ENCODE assay signal across 10 cellular contexts in genomic region chr19:12965812-12966135, GRCh38. TPM values are rescaled to one million over a fixed set of nuclear protein-coding genes. Genes with fewer than 3 reads are reported as not detected.
DNase-seq lines count a peak whose midpoint lies in the region; ATAC-seq and TF ChIP-seq lines count a peak whose summit lies in the region.
"Had no signal": no experiment of that assay in that cellular context is flagged by ENCODE, and none has a peak within 500 bp of the region (broad histone marks: within the 10 kb centered on the region; RNA-seq: fewer than 3 reads in every experiment).

No MANE protein-coding gene starts in this region.

- H2BK15ac ChIP-seq in IMR-90 (ENCODE audit: low read depth, low read length), result no peak overlapping the region

- CTCF ChIA-PET in A673 (lab: Charles Lee) (interaction anchor here (1.0 to 1.6 kb wide), 11 partner anchors 10 to 200 kb away, joined by 3 to 18 read pairs (median 5); partner anchors contain the start of genes GCDH and RAD23A), IMR-90 (lab: Yijun Ruan, JAX) (interaction anchor here (0.5 to 1.8 kb wide), 28 partner anchors 9 to 1776 kb away, joined by 3 to 18 read pairs (median 4); partner anchors contain the start of genes GADD45GIP1 and NACC1)

- H3K4ac ChIP-seq in IMR-90 (ENCODE audit: low read depth, low read length), result no peak overlapping the region

- no peak overlapping the region for H3K9ac ChIP-seq in IMR-90 (ENCODE audit: low read depth, low read length)

- no peak overlapping the region; the same call in 1 of the 2 replicates for H3K4me2 ChIP-seq in IMR-90 (ENCODE audit: low read depth, low read length)

- H2BK5ac ChIP-seq in IMR-90 (ENCODE audit: low read depth, low read length, poor library complexity, severe bottlenecking), result no peak overlapping the region

- H2BK20ac ChIP-seq in IMR-90 (ENCODE audit: low read depth, low read length), result no peak overlapping the region

- H3K18ac ChIP-seq in IMR-90 (ENCODE audit: low read depth, low read length), result no peak overlapping the region

- no peak overlapping the region for H2BK120ac ChIP-seq in IMR-90 (ENCODE audit: low read depth, low read length)

- H3K9me3 Mint-ChIP-seq in brain, result peaks cover 0 to 10% (median 2%) of the 10 kb centered on the region in 5 experiments
- no peaks in the 10 kb centered on the region for H3K9me3 Mint-ChIP-seq in naive B cell

- H2AFZ ChIP-seq in IMR-90 (replicated peaks; ENCODE audit: low read length, poor library complexity), result peak overlapping the region; percentile 100

- intact Hi-C loops in A673 (cut with micrococcal nuclease; ENCODE audit: unreplicated experiment) (loop anchor here (2.0 kb wide), 1 partner anchor 81 kb away; no protein-coding TSS in a partner anchor), IMR-90 (cut with micrococcal nuclease) (loop anchor here (2.0 kb wide), 1 partner anchor 75 kb away; the partner anchor contains the start of gene GCDH), left lung (cut with DNase I) (loop anchor here in 1 of 2 donors (10.0 kb wide), 1 partner anchor 81 kb away; the partner anchor contains the start of genes DNASE2 and KLF1)

- peaks cover 10% of the 10 kb centered on the region for H3K4me1 Mint-ChIP-seq in brain
- peaks cover 8 to 12% (median 8%) of the 10 kb centered on the region in 3 donors for H3K4me1 Mint-ChIP-seq in naive B cell

- H3K4me3 Mint-ChIP-seq in brain (peak overlapping the region; percentile 77 to 92 (median 83)), naive B cell (peak overlapping the region in 7 of 8 donors; percentile 58 to 96 (median 77))

- no peak for TF ChIP-seq RAD21 in IMR-90 (IDR thresholded peaks at IDR 0.05; ENCODE audit: low read length)

- H3K23ac ChIP-seq in IMR-90 (ENCODE audit: low read depth, low read length), result no peak overlapping the region

- H3K36me3 ChIP-seq in A673 (ENCODE audit: insufficient read depth, low read length, poor library complexity, severe bottlenecking) (no peaks in the 10 kb centered on the region), IMR-90 (ENCODE audit: control insufficient read depth, insufficient read depth, low read length) (no peaks in the 10 kb centered on the region), left lung (no peaks in the 10 kb centered on the region)
- H3K36me3 ChIP-seq: ovary had no signal

- dilution Hi-C loops in IMR-90 (cut with HindIII; ENCODE audit: low sequenced_read_pairs, unreplicated experiment), result no loop called here

- H3K27me3 Mint-ChIP-seq in brain (peaks cover 18% of the 10 kb centered on the region), naive B cell (peaks cover 0 to 12% (median 8%) of the 10 kb centered on the region in 3 donors)

- BruUV-seq in A673 (replicated peaks; lab: Mats Ljungman, UMichigan) (no TSS peak), IMR-90 (replicated peaks; lab: Mats Ljungman, UMichigan) (no TSS peak)

- no peaks in the 10 kb centered on the region for H4K20me1 ChIP-seq in IMR-90 (ENCODE audit: insufficient read depth, low read length)

- no peak for DNase-seq in A673 (ENCODE audit: low spot score)
- DNase-seq in IMR-90, result no peak
- no peak for DNase-seq in naive B cell
- no peak for DNase-seq in NCI-H524 treated with DMSO at 0.1 percent for 48 hours (lab: John Stamatoyannopoulos, UW)
- DNase-seq in left lung, result no peak

- in situ Hi-C loops in IMR-90 (cut with MboI; ENCODE audit: low sequenced_read_pairs), result no loop called here

- no peaks in the 10 kb centered on the region for H3K27me3 ChIP-seq in A673 (replicated peaks; ENCODE audit: insufficient read depth, low read depth, low read length, poor library complexity)
- H3K27me3 ChIP-seq in IMR-90 (ENCODE audit: control insufficient read depth, insufficient read depth, low read length), result no peaks in the 10 kb centered on the region; the same call in 1 of the 2 replicates
- H3K27me3 ChIP-seq in left lung, result no peaks in the 10 kb centered on the region
- H3K27me3 ChIP-seq: ovary had no signal

- H4K91ac ChIP-seq in IMR-90 (ENCODE audit: insufficient read depth, low read depth, low read length), result no peak overlapping the region

- no peaks in the 10 kb centered on the region for H3K9me1 ChIP-seq in IMR-90 (ENCODE audit: insufficient read depth, low read length)

- peak overlapping the region; percentile 64 to 95 (median 89) for H3K27ac Mint-ChIP-seq in brain
- H3K27ac Mint-ChIP-seq in naive B cell, result peak overlapping the region in 3 of 6 donors; percentile 42 to 87 (median 53)

- H3K27ac ChIP-seq in A673 (ENCODE audit: low read depth, low read length, poor library complexity, severe bottlenecking) (no peak overlapping the region), IMR-90 (ENCODE audit: insufficient read depth, low read length) (no peak overlapping the region), left lung (no peak overlapping the region)
- H3K27ac ChIP-seq: ovary had no signal

- POLR2A ChIA-PET in A673 (lab: Charles Lee; ENCODE audit: low non-redundant PET), result interaction anchor here (0.6 kb wide), 1 partner anchor 16 kb away, joined by 5 read pairs; no protein-coding TSS in a partner anchor
- POLR2A ChIA-PET in IMR-90 (lab: Charles Lee; ENCODE audit: unreplicated experiment), result interaction anchor here (0.6 kb wide), 1 partner anchor 127 kb away, joined by 3 read pairs; no protein-coding TSS in a partner anchor

- H3K4me1 ChIP-seq in A673 (ENCODE audit: insufficient read depth, low read length, poor library complexity, severe bottlenecking) (peaks cover 3% of the 10 kb centered on the region), IMR-90 (ENCODE audit: control insufficient read depth, insufficient read depth, low read length) (peaks cover 4% of the 10 kb centered on the region; the same call in 1 of the 2 replicates), left lung (peaks cover 0 to 10% of the 10 kb centered on the region in 2 donors)

- H3K9me3 ChIP-seq in A673 (ENCODE audit: low read depth, low read length, poor library complexity, severe bottlenecking), result no peaks in the 10 kb centered on the region
- H3K9me3 ChIP-seq in IMR-90 (ENCODE audit: control insufficient read depth, insufficient read depth, low read length), result no peaks in the 10 kb centered on the region
- H3K9me3 ChIP-seq in left lung, result no peaks in the 10 kb centered on the region
- H3K9me3 ChIP-seq: ovary had no signal

- no peaks in the 10 kb centered on the region for H3K36me3 Mint-ChIP-seq in brain
- H3K36me3 Mint-ChIP-seq in naive B cell, result no peaks in the 10 kb centered on the region

- H3K14ac ChIP-seq in IMR-90 (replicated peaks; ENCODE audit: low read depth, low read length), result no peak overlapping the region

- WGBS in IMR-90 (ENCODE audit: extremely low coverage in 2 of 2, insufficient read length in 1 of 2), 2 experiments, result no CpG with 5 or more reads among the region's 8 CpGs

- no peak overlapping the region; a peak in 1 of 4 replicates for H4K8ac ChIP-seq in IMR-90 (ENCODE audit: low read depth in 2 of 2, low read length in 2 of 2)

- H3K79me1 ChIP-seq in IMR-90 (ENCODE audit: low read depth in 1 of 2, low read length in 2 of 2), result peaks cover 0 to 3% of the 10 kb centered on the region in 2 experiments; a peak in 1 of 4 replicates

- H3K56ac ChIP-seq in IMR-90 (ENCODE audit: extremely low read depth, insufficient read depth, low read length), result no peak overlapping the region

- TF ChIP-seq CTCF in A673 (conservative IDR thresholded peaks at IDR 0.05; ENCODE audit: low read depth, low read length) (no peak), IMR-90 (conservative IDR thresholded peaks at IDR 0.05; ENCODE audit: low read depth, low read length) (no peak), brain (conservative IDR thresholded peaks at IDR 0.05) (no peak), left lung (IDR thresholded peaks at IDR 0.05) (no peak)

- H3K4me3 ChIP-seq in A673 (ENCODE audit: low read depth, low read length, poor library complexity, severe bottlenecking) (peak overlapping the region; percentile 44), IMR-90 (ENCODE audit: insufficient read depth, low read depth, low read length) (no peak overlapping the region), left lung (peak overlapping the region in 1 of 2 donors; percentile 42)

- no peak overlapping the region for H2AK5ac ChIP-seq in IMR-90 (ENCODE audit: low read depth, low read length)

- ATAC-seq in IMR-90 (ENCODE audit: low read depth) (no peak), naive B cell (ENCODE audit: low read depth in 2 of 2) (no peak), HG02678 (IDR thresholded peaks at IDR 0.05; ENCODE audit: unreplicated experiment) (no peak), left lung (no peak), GM18505 (IDR thresholded peaks at IDR 0.05; ENCODE audit: unreplicated experiment) (no peak)

- H2AK9ac ChIP-seq in IMR-90 (replicated peaks; ENCODE audit: low read depth, low read length, poor library complexity), result no peak overlapping the region

- H4K5ac ChIP-seq in IMR-90 (ENCODE audit: low read depth, low read length), result no peak overlapping the region

- no peak for TF ChIP-seq POLR2A in IMR-90 (IDR thresholded peaks at IDR 0.05; ENCODE audit: low read depth, low read length)
- TF ChIP-seq POLR2A in GM18505 (IDR thresholded peaks at IDR 0.05; ENCODE audit: borderline replicate concordance, extremely low read depth, insufficient read depth, insufficient read length), result no peak

RNA-seq across cellular contexts. Expression of gene DAND5, which starts 3.6 kb away (rescaled TPM):
- total RNA-seq in A673 (2021), result 0.17 TPM in 2 replicates
- total RNA-seq in IMR-90 (2012; rRNA removed), result not detected in 2 replicates
- polyA plus RNA-seq in IMR-90 (2012; rRNA removed), result 0.03 TPM in 1 of 2 replicates, not detected in the other
- polyA plus RNA-seq in IMR-90 (2012; cell fraction: cytosol; rRNA removed), result 0.03 TPM in 1 of 2 replicates, not detected in the other
- polyA plus RNA-seq in IMR-90 (2012; cell fraction: nucleus; rRNA removed; ENCODE audit: low replicate concordance), result 0.07 TPM in 1 of 2 replicates, not detected in the other
- 0.56 TPM for polyA plus RNA-seq in brain (ENCODE audit: insufficient read depth, low read depth, low replicate concordance)
- polyA plus RNA-seq in naive B cell (ENCODE audit: low read depth in 6 of 6), result not detected
- total RNA-seq in left lung, result under 1 TPM in 1 of 2 donors, not detected in 1; 0.13 TPM
- polyA plus RNA-seq: esophagus, ovary had no signal

RNA-seq across cellular contexts. Expression of gene GADD45GIP1, which starts 8.8 kb away (rescaled TPM):
- 61.1 and 67.5 TPM in 2 replicates for total RNA-seq in A673 (2021)
- total RNA-seq in IMR-90 (2012; rRNA removed), result 13.3 and 22.5 TPM in 2 replicates
- 42.4 and 64.7 TPM in 2 replicates for polyA plus RNA-seq in IMR-90 (2012; rRNA removed)
- 94.5 and 111 TPM in 2 replicates for polyA plus RNA-seq in IMR-90 (2012; cell fraction: cytosol; rRNA removed)
- polyA plus RNA-seq in IMR-90 (2012; cell fraction: nucleus; rRNA removed; ENCODE audit: low replicate concordance), result 24.3 and 34.4 TPM in 2 replicates
- polyA plus RNA-seq in brain (ENCODE audit: insufficient read depth, low read depth, low replicate concordance), result 73.8 TPM
- 10 to 100 TPM; 49.4 to 65.9 (median 52.7) TPM for polyA plus RNA-seq in naive B cell (ENCODE audit: low read depth in 6 of 6)
- 10 to 100 TPM; 14.7 to 20.5 TPM for total RNA-seq in left lung

RNA-seq across cellular contexts. Expression of gene RAD23A, which starts 20.1 kb away (rescaled TPM):
- 183 and 186 TPM in 2 replicates for total RNA-seq in A673 (2021)
- total RNA-seq in IMR-90 (2012; rRNA removed), result 54.3 and 56.4 TPM in 2 replicates
- 67.8 and 79.7 TPM in 2 replicates for polyA plus RNA-seq in IMR-90 (2012; rRNA removed)
- 95.6 and 109 TPM in 2 replicates for polyA plus RNA-seq in IMR-90 (2012; cell fraction: cytosol; rRNA removed)
- 105 and 168 TPM in 2 replicates for polyA plus RNA-seq in IMR-90 (2012; cell fraction: nucleus; rRNA removed; ENCODE audit: low replicate concordance)
- 343 TPM for polyA plus RNA-seq in brain (ENCODE audit: insufficient read depth, low read depth, low replicate concordance)
- 100 to 1,000 TPM in 3 of 6 donors, 10 to 100 TPM in 3; 82.9 to 119 (median 99.3) TPM for polyA plus RNA-seq in naive B cell (ENCODE audit: low read depth in 6 of 6)
- 100 to 1,000 TPM in 1 of 2 donors, 10 to 100 TPM in 1; 74.8 to 118 TPM for total RNA-seq in left lung

RNA-seq across cellular contexts. Expression of gene CALR, which starts 27.4 kb away (rescaled TPM):
- total RNA-seq in A673 (2021), result 994 and 1,019 TPM in 2 replicates
- total RNA-seq in IMR-90 (2012; rRNA removed), result 3,245 and 3,358 TPM in 2 replicates
- polyA plus RNA-seq in IMR-90 (2012; rRNA removed), result 1,894 and 1,932 TPM in 2 replicates
- polyA plus RNA-seq in IMR-90 (2012; cell fraction: cytosol; rRNA removed), result 1,040 and 4,080 TPM in 2 replicates
- polyA plus RNA-seq in IMR-90 (2012; cell fraction: nucleus; rRNA removed; ENCODE audit: low replicate concordance), result 541 and 964 TPM in 2 replicates
- 637 TPM for polyA plus RNA-seq in brain (ENCODE audit: insufficient read depth, low read depth, low replicate concordance)
- polyA plus RNA-seq in naive B cell (ENCODE audit: low read depth in 6 of 6), result 100 to 1,000 TPM in 5 of 6 donors, 10 to 100 TPM in 1; 97.4 to 189 (median 155) TPM
- total RNA-seq in left lung, result 1,000 to 10,000 TPM; 1,387 to 1,778 TPM

RNA-seq across cellular contexts. Expression of gene NFIX, which starts 29.5 kb away (rescaled TPM):
- total RNA-seq in A673 (2021) (69.7 and 77.9 TPM in 2 replicates), IMR-90 (2012; rRNA removed) (10.0 and 10.2 TPM in 2 replicates), left lung (100 to 1,000 TPM; 166 to 237 TPM)
- polyA plus RNA-seq in IMR-90 (2012; rRNA removed) (46.9 and 47.7 TPM in 2 replicates), brain (ENCODE audit: insufficient read depth, low read depth, low replicate concordance) (239 TPM), naive B cell (ENCODE audit: low read depth in 6 of 6) (1 to 10 TPM in 2 of 6 donors, under 1 TPM in 2, not detected in 2; 0.21 to 2.1 (median 1.1) TPM)
- 34.3 and 53.4 TPM in 2 replicates for polyA plus RNA-seq in IMR-90 (2012; cell fraction: cytosol; rRNA removed)
- polyA plus RNA-seq in IMR-90 (2012; cell fraction: nucleus; rRNA removed; ENCODE audit: low replicate concordance), result 34.8 and 48.3 TPM in 2 replicates
